ENCODE assay signal across 8 cellular contexts in genomic region chr4:109998867-109999303, GRCh38.
DNase-seq lines count a peak whose midpoint lies in the region; ATAC-seq and TF ChIP-seq lines count a peak whose summit lies in the region.

No MANE protein-coding gene starts in this region.

- H3K9me3 ChIP-seq in SJCRH30 (replicated peaks) = no peaks in the 10 kb centered on the region

- no peak overlapping the region for H3K4me3 Mint-ChIP-seq in activated naive CD8-positive, alpha-beta T cell treated with anti-CD3 and anti-CD28 coated beads, Interleukin-2, amount 10 ng/mL, durations not matched to agents 7 days and 5 days
- H3K4me3 Mint-ChIP-seq in activated naive CD8-positive, alpha-beta T cell treated with anti-CD3 and anti-CD28 coated beads for 36 hours = no peak overlapping the region
- no peak overlapping the region for H3K4me3 Mint-ChIP-seq in nephron

- no peaks in the 10 kb centered on the region for H3K36me3 Mint-ChIP-seq in activated naive CD8-positive, alpha-beta T cell treated with anti-CD3 and anti-CD28 coated beads, Interleukin-2, amount 10 ng/mL, durations not matched to agents 7 days and 5 days
- no peaks in the 10 kb centered on the region for H3K36me3 Mint-ChIP-seq in activated naive CD8-positive, alpha-beta T cell treated with anti-CD3 and anti-CD28 coated beads for 36 hours
- no peaks in the 10 kb centered on the region for H3K36me3 Mint-ChIP-seq in nephron (ENCODE audit: low read depth)

- peak; percentile 72 for ATAC-seq in activated naive CD8-positive, alpha-beta T cell treated with anti-CD3 and anti-CD28 coated beads, Interleukin-2, amount 10 ng/mL, durations not matched to agents 7 days and 5 days (ENCODE audit: low read depth)
- peak; percentile 43 for ATAC-seq in GM21515 (IDR thresholded peaks at IDR 0.05; ENCODE audit: unreplicated experiment)

- H3K4me3 ChIP-seq in SJCRH30 = peak overlapping the region; percentile 27

- no peaks in the 10 kb centered on the region for H3K36me3 ChIP-seq in SJCRH30

- H3K9me3 Mint-ChIP-seq in activated naive CD8-positive, alpha-beta T cell treated with anti-CD3 and anti-CD28 coated beads, Interleukin-2, amount 10 ng/mL, durations not matched to agents 7 days and 5 days = no peaks in the 10 kb centered on the region
- H3K9me3 Mint-ChIP-seq in activated naive CD8-positive, alpha-beta T cell treated with anti-CD3 and anti-CD28 coated beads for 36 hours = no peaks in the 10 kb centered on the region
- no peaks in the 10 kb centered on the region for H3K9me3 Mint-ChIP-seq in nephron

- peaks cover 2% of the 10 kb centered on the region for H3K27me3 Mint-ChIP-seq in activated naive CD8-positive, alpha-beta T cell treated with anti-CD3 and anti-CD28 coated beads, Interleukin-2, amount 10 ng/mL, durations not matched to agents 7 days and 5 days
- H3K27me3 Mint-ChIP-seq in activated naive CD8-positive, alpha-beta T cell treated with anti-CD3 and anti-CD28 coated beads for 36 hours = peaks cover 14% of the 10 kb centered on the region
- peaks cover 12% of the 10 kb centered on the region for H3K27me3 Mint-ChIP-seq in nephron (ENCODE audit: low read depth)

- DNase-seq in activated naive CD8-positive, alpha-beta T cell treated with anti-CD3 and anti-CD28 coated beads, Interleukin-2, amount 10 ng/mL, durations not matched to agents 7 days and 5 days = no peak
- no peak for DNase-seq in activated naive CD8-positive, alpha-beta T cell treated with anti-CD3 and anti-CD28 coated beads for 36 hours
- DNase-seq in KG1 (lab: John Stamatoyannopoulos, UW) (peak; percentile 61), SJCRH30 (peak in 1 of 2 experiments; percentile 85), epidermal melanocyte (ENCODE audit: insufficient read length, low spot score) (peak; percentile 22), mesenteric fat pad (ENCODE audit: low spot score) (no peak)

- peaks cover 11% of the 10 kb centered on the region for H3K4me1 Mint-ChIP-seq in activated naive CD8-positive, alpha-beta T cell treated with anti-CD3 and anti-CD28 coated beads, Interleukin-2, amount 10 ng/mL, durations not matched to agents 7 days and 5 days
- H3K4me1 Mint-ChIP-seq in activated naive CD8-positive, alpha-beta T cell treated with anti-CD3 and anti-CD28 coated beads for 36 hours = peaks cover 11% of the 10 kb centered on the region
- peaks cover 9% of the 10 kb centered on the region for H3K4me1 Mint-ChIP-seq in nephron

- no peak overlapping the region for H3K27ac Mint-ChIP-seq in activated naive CD8-positive, alpha-beta T cell treated with anti-CD3 and anti-CD28 coated beads, Interleukin-2, amount 10 ng/mL, durations not matched to agents 7 days and 5 days
- H3K27ac Mint-ChIP-seq in activated naive CD8-positive, alpha-beta T cell treated with anti-CD3 and anti-CD28 coated beads for 36 hours = no peak overlapping the region
- H3K27ac Mint-ChIP-seq in nephron = peak overlapping the region; percentile 9 to 58 (median 53)

- H3K27ac ChIP-seq in SJCRH30 = no peak overlapping the region; the same call in 1 of the 2 replicates

- TF ChIP-seq CTCF in nephron (IDR thresholded peaks at IDR 0.05; ENCODE audit: unreplicated experiment in 3 of 3) = peak; percentile 77 to 88 (median 79)

- no peaks in the 10 kb centered on the region for H3K27me3 ChIP-seq in SJCRH30

- POLR2A ChIA-PET in activated naive CD8-positive, alpha-beta T cell treated with anti-CD3 and anti-CD28 coated beads, Interleukin-2, amount 10 ng/mL, durations not matched to agents 7 days and 5 days (lab: Charles Lee) = no interaction called here

- H3K4me1 ChIP-seq in SJCRH30 = peaks cover 19% of the 10 kb centered on the region

Comparison
In these comparisons a context has a peak if more than half of its experiments do, and no peak if none do; other contexts are left out.
1. DNase-seq: peak in KG1 (single experiment) and epidermal melanocyte (single experiment); none in activated naive CD8-positive, alpha-beta T cell treated with anti-CD3 and anti-CD28 coated beads, Interleukin-2, amount 10 ng/mL, durations not matched to agents 7 days and 5 days (single experiment), activated naive CD8-positive, alpha-beta T cell treated with anti-CD3 and anti-CD28 coated beads for 36 hours (single experiment) and mesenteric fat pad (single experiment).
2. H3K27ac Mint-ChIP-seq: peak in nephron (3 of 3); none in activated naive CD8-positive, alpha-beta T cell treated with anti-CD3 and anti-CD28 coated beads, Interleukin-2, amount 10 ng/mL, durations not matched to agents 7 days and 5 days (single experiment) and activated naive CD8-positive, alpha-beta T cell treated with anti-CD3 and anti-CD28 coated beads for 36 hours (single experiment).